ENCODE assay signal across 23 cellular contexts in the genomic region with DNA sequence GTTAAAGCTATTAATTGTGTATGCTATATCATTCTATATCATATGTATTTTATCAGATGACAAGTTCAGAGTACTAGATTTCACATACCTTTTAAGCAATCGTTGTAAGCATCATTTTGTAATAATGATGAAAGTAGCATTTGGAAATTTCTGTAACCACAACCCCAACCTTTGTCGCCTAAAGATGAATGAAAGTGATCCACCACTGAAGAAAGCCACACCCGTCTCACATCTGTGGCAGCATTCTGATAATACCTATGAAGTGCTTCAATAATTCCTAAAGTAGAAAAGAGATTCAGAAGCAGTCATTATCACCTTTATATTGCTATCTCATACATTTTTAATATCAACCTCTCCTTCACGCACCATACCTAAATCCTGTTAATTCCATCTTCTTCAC. TPM values are rescaled to one million over a fixed set of nuclear protein-coding genes. Genes with fewer than 3 reads are reported as not detected.
"Had no signal": no experiment of that assay in that cellular context is flagged by ENCODE, and none has a peak within 500 bp of the region (broad histone marks: within the 10 kb centered on the region; RNA-seq: fewer than 3 reads in every experiment).

No MANE protein-coding gene starts in this region.

- H3K27me3 ChIP-seq: esophagus muscularis mucosa, gastroesophageal sphincter, heart left ventricle, sigmoid colon, upper lobe of right lung had no signal

- DNase-seq: activated B cell treated with CpG ODN at 0.5 μM for 24 hours; activated CD4-positive, alpha-beta memory T cell treated with anti-CD3 and anti-CD28 coated beads for 36 hours; activated CD4-positive, alpha-beta T cell treated with anti-CD3 and anti-CD28 coated beads for 4 hours; activated effector memory CD4-positive, alpha-beta T cell treated with Interleukin-2 at 50 U/mL for 16 hours; activated naive CD4-positive, alpha-beta T cell treated with anti-CD3 and anti-CD28 coated beads, Interleukin-2, amount 50 U/mL, for 16 hours; activated T-cell treated with anti-CD3 and anti-CD28 coated beads, Interleukin-2, amount 50 U/mL, for 48 hours; effector CD4-positive, alpha-beta T cell; heart left ventricle; kidney; nephron progenitor cell; occipital lobe; posterior cingulate gyrus; sigmoid colon; stimulated activated CD4-positive, alpha-beta T cell treated with anti-CD3 and anti-CD28 coated beads, Interleukin-4, amount 100 ng/mL, for 24 hours; T-helper 9 cell; upper lobe of right lung had no signal

- H3K27ac Mint-ChIP-seq: activated B cell treated with CpG ODN at 0.5 μM for 24 hours; activated CD4-positive, alpha-beta memory T cell treated with anti-CD3 and anti-CD28 coated beads for 36 hours; mesothelial cell of epicardium; nephron progenitor cell; stimulated activated effector memory CD8-positive, alpha-beta T cell treated with anti-CD3 and anti-CD28 coated beads, Interleukin-12 subunit alpha, Interleukin-12 subunit beta, amount 100 ng/mL, for 72 hours had no signal

- H3K4me1 Mint-ChIP-seq: activated B cell treated with CpG ODN at 0.5 μM for 24 hours; stimulated activated effector memory CD8-positive, alpha-beta T cell treated with anti-CD3 and anti-CD28 coated beads, Interleukin-12 subunit alpha, Interleukin-12 subunit beta, amount 100 ng/mL, for 72 hours had no signal

- H3K36me3 ChIP-seq: thoracic aorta had no signal

- H3K9me3 ChIP-seq: esophagus muscularis mucosa, gastroesophageal sphincter, heart left ventricle, sigmoid colon, thoracic aorta, upper lobe of right lung had no signal

- H3K4me3 ChIP-seq: esophagus muscularis mucosa, gastroesophageal sphincter, heart left ventricle, lung, sigmoid colon, thoracic aorta, upper lobe of right lung had no signal

- H3K27me3 Mint-ChIP-seq: activated B cell treated with CpG ODN at 0.5 μM for 24 hours; activated CD4-positive, alpha-beta memory T cell treated with anti-CD3 and anti-CD28 coated beads for 36 hours had no signal

- H3K9me3 Mint-ChIP-seq: activated B cell treated with CpG ODN at 0.5 μM for 24 hours; activated CD4-positive, alpha-beta memory T cell treated with anti-CD3 and anti-CD28 coated beads for 36 hours; mesothelial cell of epicardium; nephron progenitor cell; stimulated activated effector memory CD8-positive, alpha-beta T cell treated with anti-CD3 and anti-CD28 coated beads, Interleukin-12 subunit alpha, Interleukin-12 subunit beta, amount 100 ng/mL, for 72 hours had no signal

- H3K4me3 Mint-ChIP-seq: activated B cell treated with CpG ODN at 0.5 μM for 24 hours; activated CD4-positive, alpha-beta memory T cell treated with anti-CD3 and anti-CD28 coated beads for 36 hours; mesothelial cell of epicardium; nephron progenitor cell; stimulated activated effector memory CD8-positive, alpha-beta T cell treated with anti-CD3 and anti-CD28 coated beads, Interleukin-12 subunit alpha, Interleukin-12 subunit beta, amount 100 ng/mL, for 72 hours had no signal

- H3K4me1 ChIP-seq: esophagus muscularis mucosa, gastroesophageal sphincter, heart left ventricle, sigmoid colon, upper lobe of right lung had no signal

- ATAC-seq: gastroesophageal sphincter; heart left ventricle; left lobe of liver; stimulated activated effector memory CD8-positive, alpha-beta T cell treated with anti-CD3 and anti-CD28 coated beads, Interleukin-12 subunit alpha, Interleukin-12 subunit beta, amount 100 ng/mL, for 72 hours; upper lobe of right lung had no signal

- H3K27ac ChIP-seq: esophagus muscularis mucosa, gastroesophageal sphincter, heart left ventricle, sigmoid colon, thoracic aorta, upper lobe of right lung had no signal

RNA-seq across cellular contexts. Expression of a gene that starts 35.6 kb away (rescaled TPM):
- total RNA-seq: activated CD4-positive, alpha-beta memory T cell treated with anti-CD3 and anti-CD28 coated beads for 36 hours; left lobe of liver had no signal
